In genomic region chr7:42931834-42932651, GRCh38 we compare ENCODE assay signal across 8 cellular contexts. TPM values are rescaled to one million over a fixed set of nuclear protein-coding genes. Genes with fewer than 3 reads are reported as not detected.
DNase-seq lines count a peak whose midpoint lies in the region; ATAC-seq and TF ChIP-seq lines count a peak whose summit lies in the region.

Gene MRPL32, plus strand, starts transcription at chr7:42932376. Its CDS starts 11 bp downstream, at chr7:42932387.
Gene PSMA2, minus strand, starts transcription at chr7:42932174. Its CDS starts 16 bp downstream, at chr7:42932158.

- no peaks in the 10 kb centered on the region for H3K9me3 ChIP-seq in AG04450 (ENCODE audit: control insufficient read depth, insufficient read depth, low read length)
- no peaks in the 10 kb centered on the region for H3K9me3 ChIP-seq in smooth muscle cell (replicated peaks; ENCODE audit: low read depth)

- H3K27me3 ChIP-seq in AG04450 (ENCODE audit: control insufficient read depth, insufficient read depth, low read length): no peaks in the 10 kb centered on the region
- no peaks in the 10 kb centered on the region for H3K27me3 ChIP-seq in smooth muscle cell (ENCODE audit: low read depth)

- H4K20me1 ChIP-seq in smooth muscle cell (ENCODE audit: low read depth): peaks cover 52% of the 10 kb centered on the region

- H3K4me1 Mint-ChIP-seq in WTC11: peaks cover 23% of the 10 kb centered on the region

- H3K27ac ChIP-seq in AG04450 (ENCODE audit: low read depth, low read length): peak within 1 kb of the TSS; percentile 76
- H3K27ac ChIP-seq in smooth muscle cell (ENCODE audit: low read depth): peak within 1 kb of the TSS; percentile 80

- H3F3A ChIP-seq in smooth muscle cell (ENCODE audit: low read depth): no peaks in the 10 kb centered on the region

- no peaks in the 10 kb centered on the region for H3K27me3 Mint-ChIP-seq in WTC11 (ENCODE audit: low read depth)

- H3K4me1 ChIP-seq in smooth muscle cell (ENCODE audit: low read depth): peaks cover 21% of the 10 kb centered on the region

- H3K36me3 Mint-ChIP-seq in WTC11: peaks cover 31% of the 10 kb centered on the region

- H3K4me3 Mint-ChIP-seq in WTC11: peak within 1 kb of the TSS; percentile 100

- peak within 1 kb of the TSS; percentile 94 for H3K4me2 ChIP-seq in smooth muscle cell

- no peak for TF ChIP-seq CTCF in AG04450 (IDR thresholded peaks at IDR 0.05; ENCODE audit: low read depth, low read length)
- no peak for TF ChIP-seq CTCF in WTC11 (IDR thresholded peaks at IDR 0.05)
- no peak for TF ChIP-seq CTCF in cardiac fibroblast (IDR thresholded peaks at IDR 0.05; ENCODE audit: low read depth, low read length)
- TF ChIP-seq CTCF in smooth muscle cell (IDR thresholded peaks at IDR 0.05; ENCODE audit: borderline replicate concordance, insufficient read depth, poor library complexity, severe bottlenecking): no peak

- H3K9me3 Mint-ChIP-seq in WTC11: no peaks in the 10 kb centered on the region

- peaks cover 73% of the 10 kb centered on the region for H3K79me2 ChIP-seq in smooth muscle cell (ENCODE audit: low read depth)

- H3K4me3 ChIP-seq in AG04450 (ENCODE audit: low read depth, low read length) (peak within 1 kb of the TSS; percentile 93), cardiac fibroblast (replicated peaks in 1 of 2; ENCODE audit: low read depth in 2 of 2, low read length in 2 of 2) (peak within 1 kb of the TSS; percentile 92 to 96), smooth muscle cell (peak within 1 kb of the TSS; percentile 96)

- H3K27ac Mint-ChIP-seq in WTC11: peak within 1 kb of the TSS; percentile 99

- peak within 1 kb of the TSS; percentile 96 for H3K9ac ChIP-seq in smooth muscle cell (ENCODE audit: low read depth)

- CTCF ChIA-PET in AG04450 (lab: Charles Lee): interaction anchor here (0.7 to 2.7 kb wide), 11 partner anchors 9 to 991 kb away, joined by 3 to 22 read pairs (median 6); partner anchors contain the start of gene STK17A
- CTCF ChIA-PET in WTC11 (lab: Charles Lee): interaction anchor here (0.6 to 2.6 kb wide), 14 partner anchors 10 to 1039 kb away, joined by 3 to 28 read pairs (median 7); partner anchors contain the start of gene STK17A

- under 1% methylated on average over 56 of the region's 56 CpGs for WGBS in smooth muscle cell (ENCODE audit: low lambda C conversion rate)

- DNase-seq in AG04450 (ENCODE audit: low read depth, low spot score) (peak; percentile 93), NCI-H226 (peak; percentile 98), WTC11 (ENCODE audit: low spot score) (peak; percentile 94), cardiac fibroblast (ENCODE audit: low read depth in 2 of 2) (peak; percentile 98), iPS-NIHi7 (ENCODE audit: extremely low spot score) (peak; percentile 98), smooth muscle cell (lab: John Stamatoyannopoulos, UW; ENCODE audit: unreplicated experiment) (peak; percentile 81)

- ATAC-seq in GM18909 (IDR thresholded peaks at IDR 0.05; ENCODE audit: poor library complexity, unreplicated experiment) (peak; percentile 99), HG03175 (IDR thresholded peaks at IDR 0.05; ENCODE audit: unreplicated experiment) (peak; percentile 100), WTC11 (peak; percentile 99)

- POLR2A ChIA-PET in AG04450 (lab: Yijun Ruan, JAX) (interaction anchor here (0.6 to 1.7 kb wide), 8 partner anchors 9 to 936 kb away, joined by 3 to 10 read pairs (median 4); partner anchors contain the start of genes C7orf25 and COA1), WTC11 (lab: Charles Lee) (interaction anchor here (0.5 to 1.1 kb wide), 11 partner anchors 20 to 775 kb away, joined by 3 to 6 read pairs (median 3); partner anchors contain the start of gene C7orf25)

- no peaks in the 10 kb centered on the region for H3K36me3 ChIP-seq in smooth muscle cell (ENCODE audit: low read depth)

- H2AFZ ChIP-seq in smooth muscle cell (ENCODE audit: low read depth): peak within 1 kb of the TSS; percentile 99

TF ChIP-seq in WTC11, 78 proteins besides CTCF, POLR2A, EP300 and RAD21 (continues in another document):
- TF ChIP-seq ATF1 (CRISPR knock-in tag; IDR thresholded peaks at IDR 0.05): 0 out of 2 replicates have a peak, but pooled peaks have one; percentile 53
- no peak for TF ChIP-seq PRDM15 (CRISPR knock-in tag; IDR thresholded peaks at IDR 0.05)
- TF ChIP-seq NFYB (CRISPR knock-in tag; conservative IDR thresholded peaks at IDR 0.05; ENCODE audit: low read depth): peak; percentile 52
- TF ChIP-seq FOXP1 (CRISPR knock-in tag; IDR thresholded peaks at IDR 0.05; ENCODE audit: borderline replicate concordance): no peak; the same call in 1 of the 2 replicates
- 0 out of 2 replicates have a peak, but pooled peaks have one; percentile 24 for TF ChIP-seq SMAD3 (CRISPR knock-in tag; IDR thresholded peaks at IDR 0.05; ENCODE audit: borderline replicate concordance)
- TF ChIP-seq ZBTB43 (CRISPR knock-in tag; IDR thresholded peaks at IDR 0.05): no peak
- peak; percentile 89 for TF ChIP-seq ARID4B (CRISPR knock-in tag; IDR thresholded peaks at IDR 0.05; ENCODE audit: borderline replicate concordance)
- peak; percentile 83 for TF ChIP-seq SP1 (CRISPR knock-in tag; conservative IDR thresholded peaks at IDR 0.05)

RNA-seq across cellular contexts. Expression of gene MRPL32, which starts in this region (rescaled TPM):
- polyA plus RNA-seq in AG04450 (2011; rRNA removed) (51.6 and 68.5 TPM in 2 replicates), smooth muscle cell (59.7 and 69.8 TPM in 2 replicates)
- 8.2 and 15.1 TPM in 2 replicates for polyA minus RNA-seq in AG04450 (2011; rRNA and poly(A)+ RNA removed)
- total RNA-seq in WTC11 (2021) (72.2 to 84.4 TPM (median 75.7 TPM) in 3 replicates), smooth muscle cell (76.7 and 82.1 TPM in 2 replicates)

RNA-seq across cellular contexts. Expression of gene PSMA2, which starts in this region (rescaled TPM):
- polyA plus RNA-seq in AG04450 (2011; rRNA removed): 142 and 233 TPM in 2 replicates
- 12.2 and 17.3 TPM in 2 replicates for polyA minus RNA-seq in AG04450 (2011; rRNA and poly(A)+ RNA removed)
- total RNA-seq in WTC11 (2021): 203 to 228 TPM (median 219 TPM) in 3 replicates
- total RNA-seq in smooth muscle cell: 178 and 180 TPM in 2 replicates
- polyA plus RNA-seq in smooth muscle cell: 246 and 271 TPM in 2 replicates

Comparison
In these comparisons a context has a peak if more than half of its experiments do, and no peak if none do; other contexts are left out.
1. Peak in every context shown above with its lines: DNase-seq, ATAC-seq, H3K4me3 ChIP-seq and H3K27ac ChIP-seq.